In the genomic region with DNA sequence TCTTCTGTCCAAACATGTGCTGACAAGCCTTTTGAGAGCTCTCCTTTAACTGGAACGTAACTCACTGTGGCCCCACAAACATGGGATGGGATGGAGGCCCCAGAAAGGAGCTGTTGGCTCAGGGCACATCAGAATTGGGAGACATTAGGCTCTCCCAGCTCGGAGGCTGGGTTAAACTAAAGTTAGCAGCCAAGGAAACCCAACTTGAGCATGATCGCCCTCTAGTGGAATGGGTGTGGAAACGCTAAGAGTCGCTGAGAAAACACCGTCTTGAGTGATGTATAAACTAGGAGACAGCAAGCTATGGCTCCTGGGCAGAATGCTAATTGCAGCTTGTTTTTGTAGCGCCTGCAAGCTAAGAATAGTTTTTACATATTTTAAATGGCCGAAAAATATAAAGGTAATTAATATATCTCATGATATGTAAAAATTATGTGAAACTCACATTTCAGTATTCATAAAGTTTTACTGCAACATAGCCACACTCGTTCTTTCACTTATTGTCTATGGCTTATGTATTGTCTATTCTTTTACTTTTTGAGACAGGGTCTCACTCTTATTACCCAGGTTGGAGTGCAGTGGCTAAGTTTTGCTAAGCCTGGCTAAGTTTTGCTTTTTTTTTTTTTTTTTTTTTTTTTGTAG, we compare ENCODE assay signal across 8 cellular contexts.
DNase-seq lines count a peak whose midpoint lies in the region; ATAC-seq, FAIRE-seq and TF ChIP-seq lines count a peak whose summit lies in the region.

No MANE protein-coding gene starts in this region.

- no peak overlapping the region for H3K27ac Mint-ChIP-seq in neural progenitor cell

- H3K4me1 ChIP-seq in neural progenitor cell, result no peaks in the 10 kb centered on the region

- H3K27me3 Mint-ChIP-seq in neural progenitor cell (ENCODE audit: insufficient read depth, low read depth), result no peaks in the 10 kb centered on the region

- H3K27me3 ChIP-seq in neural progenitor cell, result no peaks in the 10 kb centered on the region

- H3K4me3 Mint-ChIP-seq in neural progenitor cell, result no peak overlapping the region

- H2AFZ ChIP-seq in neural progenitor cell (replicated peaks), result no peak overlapping the region

- H3K27ac ChIP-seq in neural progenitor cell, result no peak overlapping the region

- H3K36me3 Mint-ChIP-seq in neural progenitor cell, result peaks cover under 1% of the 10 kb centered on the region

- H3K4me2 ChIP-seq in neural progenitor cell, result no peak overlapping the region

- peaks cover 46% of the 10 kb centered on the region for H3K4me1 Mint-ChIP-seq in neural progenitor cell

- no peak overlapping the region for H3K4me3 ChIP-seq in neural progenitor cell

- H3K79me2 ChIP-seq in neural progenitor cell (ENCODE audit: low read depth), result no peaks in the 10 kb centered on the region

- peak; percentile 40 for FAIRE-seq in HTR-8/SVneo (lab: Jason Lieb, UNC)

- H3K9ac ChIP-seq in neural progenitor cell, result no peak overlapping the region

- no peaks in the 10 kb centered on the region for H4K20me1 ChIP-seq in neural progenitor cell (ENCODE audit: low read depth)

- H3K9me3 Mint-ChIP-seq in neural progenitor cell, result no peaks in the 10 kb centered on the region

- H3K36me3 ChIP-seq in neural progenitor cell, result no peaks in the 10 kb centered on the region

- H3F3A ChIP-seq in neural progenitor cell (ENCODE audit: low read depth), result peaks cover 11% of the 10 kb centered on the region

- DNase-seq in NCI-H524 (lab: John Stamatoyannopoulos, UW) (peak; percentile 79 to 85), NCI-H524 treated with DMSO at 0.1 percent for 48 hours (lab: John Stamatoyannopoulos, UW) (no peak), HTR-8/SVneo (ENCODE audit: insufficient read length, low spot score) (peak; percentile 81), NOMO-1 (lab: John Stamatoyannopoulos, UW; ENCODE audit: unreplicated experiment in 2 of 2) (peak; percentile 62 to 73), activated T-cell treated with anti-CD3 and anti-CD28 coated beads for 48 hours (ENCODE audit: low read depth) (peak; percentile 23), fibroblast of peridontal ligament (ENCODE audit: extremely low read depth) (peak; percentile 90), neural progenitor cell (ENCODE audit: low spot score) (peak; percentile 88)

- no peaks in the 10 kb centered on the region for H3K9me3 ChIP-seq in neural progenitor cell (ENCODE audit: low read depth)

- no peak for ATAC-seq in HG02840 (IDR thresholded peaks at IDR 0.05; ENCODE audit: low FRiP score, unreplicated experiment)

- peak; percentile 79 for TF ChIP-seq CTCF in neural progenitor cell (IDR thresholded peaks at IDR 0.05)
